In genomic region chr10:72260588-72261322, GRCh38 we compare ENCODE assay signal across 1 cellular context.
TF ChIP-seq lines count a peak whose summit lies in the region.

No MANE protein-coding gene starts in this region.

TF ChIP-seq in K562, 482 proteins besides CTCF, POLR2A, EP300 and RAD21 (continued from another document and continues in another):
- TF ChIP-seq STAT5A (IDR thresholded peaks at IDR 0.05; ENCODE audit: borderline replicate concordance, low read length) = peak; percentile 19; the same call in 1 of the 2 replicates
- TF ChIP-seq PML (IDR thresholded peaks at IDR 0.05; ENCODE audit: low read length) = 0 out of 2 replicates have a peak, but pooled peaks have one; percentile 19
- no peak for TF ChIP-seq NELFE (IDR thresholded peaks at IDR 0.05; ENCODE audit: insufficient read depth, insufficient read length)
- no peak for TF ChIP-seq RBM15 (IDR thresholded peaks at IDR 0.05; ENCODE audit: insufficient read depth, low read length)
- peak; percentile 97 for TF ChIP-seq RNF2 (IDR thresholded peaks at IDR 0.05)
- no peak for TF ChIP-seq CEBPZ (IDR thresholded peaks at IDR 0.05; ENCODE audit: borderline replicate concordance, low read depth, low read length)
- TF ChIP-seq LEF1 (IDR thresholded peaks at IDR 0.05) = peak; percentile 97
- no peak for TF ChIP-seq SIX5 (IDR thresholded peaks at IDR 0.05; ENCODE audit: borderline replicate concordance in 1 of 2, insufficient read depth in 1 of 2, low read depth in 1 of 2, low read length in 2 of 2)
- TF ChIP-seq RUNX1 (IDR thresholded peaks at IDR 0.05; ENCODE audit: low read depth) = no peak
- no peak; the same call in 1 of the 2 replicates for TF ChIP-seq ZNF175 (CRISPR knock-in tag; IDR thresholded peaks at IDR 0.05; ENCODE audit: low read depth)
- TF ChIP-seq ZNF121 (CRISPR knock-in tag; conservative IDR thresholded peaks at IDR 0.05) = no peak
- TF ChIP-seq MTA3 (IDR thresholded peaks at IDR 0.05; ENCODE audit: borderline replicate concordance) = no peak
- TF ChIP-seq USF2 (CRISPR knock-in tag; IDR thresholded peaks at IDR 0.05) = no peak
- TF ChIP-seq HDAC3 (IDR thresholded peaks at IDR 0.05; ENCODE audit: borderline replicate concordance, partially characterized antibody) = peak; percentile 72
- TF ChIP-seq ATF4 (CRISPR knock-in tag; IDR thresholded peaks at IDR 0.05) = peak; percentile 81
- TF ChIP-seq CREB3L1 (IDR thresholded peaks at IDR 0.05; ENCODE audit: borderline replicate concordance, low read depth) = no peak
- TF ChIP-seq ZNF408 (CRISPR knock-in tag; IDR thresholded peaks at IDR 0.05; ENCODE audit: low read depth) = no peak
- TF ChIP-seq KHSRP (IDR thresholded peaks at IDR 0.05) = no peak
- TF ChIP-seq ZNF785 (CRISPR knock-in tag; IDR thresholded peaks at IDR 0.05) = no peak
- TF ChIP-seq ADNP (tag; IDR thresholded peaks at IDR 0.05) = no peak
- peak; percentile 65; the same call in 1 of the 2 replicates for TF ChIP-seq ZBTB1 (CRISPR knock-in tag; IDR thresholded peaks at IDR 0.05; ENCODE audit: borderline replicate concordance, low read depth)
- TF ChIP-seq XRCC5 (IDR thresholded peaks at IDR 0.05; ENCODE audit: low read depth, low read length) = no peak; the same call in 1 of the 2 replicates
- no peak; a peak in 2 of 4 replicates for TF ChIP-seq ZNF639 (CRISPR knock-in tag; conservative IDR thresholded peaks at IDR 0.05 in 1 of 2, IDR thresholded peaks at IDR 0.05 in 1 of 2)
- peak in 1 of 2 experiments; percentile 46; a peak in 1 of 4 replicates for TF ChIP-seq KDM4B (IDR thresholded peaks at IDR 0.05; ENCODE audit: borderline replicate concordance in 2 of 2, low read depth in 1 of 2)
- peak; percentile 65; the same call in 1 of the 2 replicates for TF ChIP-seq HINFP (tag; conservative IDR thresholded peaks at IDR 0.05; ENCODE audit: low read depth)
- TF ChIP-seq THAP12 (CRISPR knock-in tag; IDR thresholded peaks at IDR 0.05) = no peak
- no peak for TF ChIP-seq THRAP3 (IDR thresholded peaks at IDR 0.05; ENCODE audit: borderline replicate concordance)
- peak; percentile 62 for TF ChIP-seq TEAD4 (IDR thresholded peaks at IDR 0.05; ENCODE audit: low read length)
- no peak for TF ChIP-seq TEAD4 (CRISPR knock-in tag; IDR thresholded peaks at IDR 0.05; ENCODE audit: borderline replicate concordance)
- no peak; the same call in 1 of the 2 replicates for TF ChIP-seq TCF3 (CRISPR knock-in tag; IDR thresholded peaks at IDR 0.05)
- no peak for TF ChIP-seq ETV5 (CRISPR knock-in tag; IDR thresholded peaks at IDR 0.05; ENCODE audit: low read depth)
- no peak for TF ChIP-seq CBX2 (IDR thresholded peaks at IDR 0.05; ENCODE audit: insufficient read depth, low read length, poor library complexity, severe bottlenecking)
- no peak for TF ChIP-seq ZNF253 (CRISPR knock-in tag; conservative IDR thresholded peaks at IDR 0.05)
- no peak for TF ChIP-seq XRCC3 (IDR thresholded peaks at IDR 0.05)
- TF ChIP-seq MXD1 (CRISPR knock-in tag; IDR thresholded peaks at IDR 0.05; ENCODE audit: borderline replicate concordance, poor library complexity, severe bottlenecking) = no peak
- peak in 1 of 2 experiments; percentile 69; a peak in 1 of 3 replicates for TF ChIP-seq CBX3 (IDR thresholded peaks at IDR 0.05; ENCODE audit: borderline replicate concordance in 1 of 2, low read length in 2 of 2)
- TF ChIP-seq U2AF1 (optimal IDR thresholded peaks at IDR 0.05; ENCODE audit: low read depth, low read length) = no peak
- TF ChIP-seq MTA2 (IDR thresholded peaks at IDR 0.05; ENCODE audit: low read depth) = peak; percentile 46
- TF ChIP-seq CHD1 (IDR thresholded peaks at IDR 0.05; ENCODE audit: low read length) = peak; percentile 43
- TF ChIP-seq TRIM25 (IDR thresholded peaks at IDR 0.05; ENCODE audit: borderline replicate concordance) = peak; percentile 16; the same call in 1 of the 2 replicates
- TF ChIP-seq PCBP1 (IDR thresholded peaks at IDR 0.05; ENCODE audit: low read depth, low read length, poor library complexity, severe bottlenecking) = peak; percentile 98
- TF ChIP-seq ZBTB26 (CRISPR knock-in tag; IDR thresholded peaks at IDR 0.05) = no peak
- TF ChIP-seq ZNF707 (CRISPR knock-in tag; conservative IDR thresholded peaks at IDR 0.05) = no peak
- TF ChIP-seq SMARCA4 (IDR thresholded peaks at IDR 0.05) = 0 out of 2 replicates have a peak, but pooled peaks have one; percentile 47
- TF ChIP-seq ASH1L (IDR thresholded peaks at IDR 0.05; ENCODE audit: borderline replicate concordance, low read depth, partially characterized antibody) = no peak
- no peak for TF ChIP-seq ZNF57 (CRISPR knock-in tag; IDR thresholded peaks at IDR 0.05)
- TF ChIP-seq HOXB6 (CRISPR knock-in tag; IDR thresholded peaks at IDR 0.05; ENCODE audit: borderline replicate concordance) = no peak
- no peak for TF ChIP-seq FOXA1 (IDR thresholded peaks at IDR 0.05; ENCODE audit: borderline replicate concordance)
- no peak for TF ChIP-seq NR1H2 (CRISPR knock-in tag; IDR thresholded peaks at IDR 0.05)
- peak; percentile 58 for TF ChIP-seq BCOR (IDR thresholded peaks at IDR 0.05)
- TF ChIP-seq OTX1 (CRISPR knock-in tag; IDR thresholded peaks at IDR 0.05) = peak; percentile 79; the same call in 1 of the 2 replicates
